In the genomic region with DNA sequence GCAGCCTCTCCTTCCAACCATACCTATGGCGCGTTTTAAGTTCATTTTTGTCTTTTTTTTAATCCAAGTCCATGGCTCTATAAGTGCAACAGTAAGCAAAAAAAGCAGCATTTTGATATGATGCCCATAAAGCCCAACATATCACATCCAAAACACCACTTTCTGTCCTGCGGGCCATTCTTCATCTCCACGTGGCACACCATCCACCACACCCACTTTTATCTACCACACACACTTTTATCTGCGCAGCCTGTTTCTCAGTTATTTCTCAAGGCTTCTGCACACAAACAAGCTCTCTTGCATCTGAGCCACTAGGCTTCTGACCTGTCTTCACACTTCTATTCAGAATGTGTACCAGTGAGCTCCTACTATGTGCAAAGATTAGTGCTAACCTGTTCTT, we compare ENCODE assay signal across 1 cellular context.
TF ChIP-seq lines count a peak whose summit lies in the region.

No MANE protein-coding gene starts in this region.

TF ChIP-seq in IMR-90, 13 proteins besides CTCF, POLR2A, EP300 and RAD21:
- no peak for TF ChIP-seq ELK1 (IDR thresholded peaks at IDR 0.05; ENCODE audit: borderline replicate concordance, low read depth, low read length)
- peak; percentile 73 for TF ChIP-seq MAFK (IDR thresholded peaks at IDR 0.05; ENCODE audit: low read depth, low read length)
